In genomic region chr3:193605876-193606275, GRCh38 we compare ENCODE assay signal across 7 cellular contexts. TPM values are rescaled to one million over a fixed set of nuclear protein-coding genes. Genes with fewer than 3 reads are reported as not detected.
DNase-seq lines count a peak whose midpoint lies in the region; ATAC-seq, FAIRE-seq and TF ChIP-seq lines count a peak whose summit lies in the region.

No MANE protein-coding gene starts in this region.

- H3K36me3 ChIP-seq in HepG2 (replicated peaks in 1 of 2; ENCODE audit: control insufficient read depth in 1 of 2, insufficient read depth in 2 of 2, low read length in 2 of 2) = peaks cover 3 to 22% of the 10 kb centered on the region in 2 experiments; a peak in 3 of 5 replicates

- H3K4me1 Mint-ChIP-seq in H9 = peaks cover 0 to 2% of the 10 kb centered on the region in 2 experiments; a peak in 1 of 4 replicates

- no peak overlapping the region for H3K27ac ChIP-seq in H9 (ENCODE audit: insufficient read length, low read depth, low read length)
- no peak overlapping the region for H3K27ac ChIP-seq in coronary artery
- H3K27ac ChIP-seq in HepG2 (ENCODE audit: extremely low read length, insufficient read depth, low read length) = no peak overlapping the region

- H3K4ac ChIP-seq in H9 (ENCODE audit: low read depth, low read length) = no peak overlapping the region

- CTCF ChIA-PET in HepG2 (lab: Yijun Ruan, JAX; ENCODE audit: low intra/inter-chr PET ratio, low total read pairs) = no interaction called here

- H3K4me2 ChIP-seq in H9 (ENCODE audit: insufficient read depth, insufficient read length, low read length) = no peak overlapping the region
- no peak overlapping the region for H3K4me2 ChIP-seq in HepG2 (ENCODE audit: low read depth, low read length)

- no peak for TF ChIP-seq RAD21 in HepG2 (CRISPR knock-in tag; IDR thresholded peaks at IDR 0.05)

- peaks cover 28 to 29% of the 10 kb centered on the region in 2 experiments for H3K9me3 Mint-ChIP-seq in H9

- H3K18ac ChIP-seq in H9 (ENCODE audit: insufficient read length, low read depth, low read length) = no peak overlapping the region

- no peak overlapping the region for H3K14ac ChIP-seq in H9 (ENCODE audit: insufficient read depth, low read length)

- H3K4me3 ChIP-seq in coronary artery = no peak overlapping the region
- no peak overlapping the region for H3K4me3 ChIP-seq in HepG2 (replicated peaks in 1 of 3; ENCODE audit: insufficient read depth in 1 of 3, low read depth in 2 of 3, low read length in 3 of 3)

- TF ChIP-seq EP300 in HepG2 (IDR thresholded peaks at IDR 0.05; ENCODE audit: low read depth in 2 of 2, low read length in 2 of 2) (no peak), HepG2 (CRISPR knock-in tag; IDR thresholded peaks at IDR 0.05; ENCODE audit: borderline replicate concordance) (no peak)

- in situ Hi-C loops in HepG2 (cut with HindIII; ENCODE audit: extremely low pct_ligation_motif_present, low pct_unique_long_range_greater_than_20kb) = no loop called here

- H3K23ac ChIP-seq in H9 (ENCODE audit: insufficient read length, low read depth, low read length) = no peak overlapping the region

- no peak overlapping the region for H2BK120ac ChIP-seq in H9 (ENCODE audit: low read depth, low read length, poor library complexity, severe bottlenecking)

- intact Hi-C loops in HepG2 (cut with micrococcal nuclease; ENCODE audit: unreplicated experiment) = loop anchor here (1.0 kb wide), 1 partner anchor 13 kb away; the partner anchor contains the start of gene OPA1

- peak; percentile 72 for TF ChIP-seq CTCF in GM10266 (IDR thresholded peaks at IDR 0.05; ENCODE audit: control insufficient read depth, insufficient read depth, low read depth, missing control alignments)
- TF ChIP-seq CTCF in H9 (conservative IDR thresholded peaks at IDR 0.05) = peak; percentile 92
- peak; percentile 51 for TF ChIP-seq CTCF in coronary artery (IDR thresholded peaks at IDR 0.05)
- peak; percentile 67 for TF ChIP-seq CTCF in HepG2 (CRISPR knock-in tag; IDR thresholded peaks at IDR 0.05)

- FAIRE-seq in HepG2 (lab: Jason Lieb, UNC) = peak; percentile 75

- H4K5ac ChIP-seq in H9 (ENCODE audit: insufficient read length, low read depth, low read length) = no peak overlapping the region

- H2AFZ ChIP-seq in H9 (ENCODE audit: low read length) (no peak overlapping the region), HepG2 (ENCODE audit: low read length) (no peak overlapping the region)

- H2BK15ac ChIP-seq in H9 (ENCODE audit: low read depth, low read length) = no peak overlapping the region

- H3K79me1 ChIP-seq in H9 (ENCODE audit: insufficient read depth, low read depth, low read length, poor library complexity, severe bottlenecking) = peaks cover 13% of the 10 kb centered on the region

- no peaks in the 10 kb centered on the region for H3K27me3 Mint-ChIP-seq in H9 (ENCODE audit: low read depth)

- H2BK20ac ChIP-seq in H9 (ENCODE audit: low read depth, low read length, poor library complexity, severe bottlenecking) = no peak overlapping the region

- H4K20me1 ChIP-seq in H9 (ENCODE audit: control insufficient read depth, insufficient read depth, insufficient read length) (no peaks in the 10 kb centered on the region), HepG2 (ENCODE audit: insufficient read depth, low read length) (peaks cover 7% of the 10 kb centered on the region; the same call in 1 of the 2 replicates)

- no peak overlapping the region for H3T11ph ChIP-seq in H9 (ENCODE audit: low read length)

- POLR2A ChIA-PET in HepG2 (lab: Yijun Ruan, JAX) = no interaction called here

- peaks cover 22 to 29% (median 26%) of the 10 kb centered on the region in 3 experiments for H3K36me3 Mint-ChIP-seq in H9 (ENCODE audit: insufficient read depth in 1 of 3, low read depth in 3 of 3)

- H2BK12ac ChIP-seq in H9 (ENCODE audit: insufficient read length, low read depth, low read length) = no peak overlapping the region

- peaks cover 9% of the 10 kb centered on the region; the same call in 1 of the 2 replicates for H3K79me2 ChIP-seq in H9 (ENCODE audit: insufficient read depth, low read length)
- peaks cover 23% of the 10 kb centered on the region for H3K79me2 ChIP-seq in HepG2 (ENCODE audit: insufficient read depth, low read length)

- peak; percentile 91 for ATAC-seq in HepG2

- peak; percentile 34 for DNase-seq in GM10266 (ENCODE audit: extremely low spot score)
- DNase-seq in H9 = peak; percentile 59
- peak; percentile 30 for DNase-seq in NCI-H146 treated with DMSO at 0.1 percent for 48 hours (lab: John Stamatoyannopoulos, UW; ENCODE audit: unreplicated experiment)
- peak; percentile 5 for DNase-seq in T1000 (lab: John Stamatoyannopoulos, UW)
- no peak for DNase-seq in coronary artery (ENCODE audit: low spot score)
- DNase-seq in HepG2 (ENCODE audit: low spot score) = peak; percentile 62
- peak; percentile 3 for DNase-seq in stimulated activated naive CD4-positive, alpha-beta T cell treated with Interleukin-2 at 50 U/mL for 16 hours (lab: John Stamatoyannopoulos, UW)

- no CpG with 5 or more reads among the region's 2 CpGs for WGBS in H9 (ENCODE audit: extremely low coverage, insufficient read length, low lambda C conversion rate)
- WGBS in HepG2 (ENCODE audit: low lambda C conversion rate) = 56% methylated on average over 2 of the region's 2 CpGs

- no peak overlapping the region for H2AK5ac ChIP-seq in H9 (ENCODE audit: insufficient read length, low read length)

- H3K27ac Mint-ChIP-seq in H9 = no peak overlapping the region

- H3K27me3 ChIP-seq in H9 (ENCODE audit: insufficient read depth, low read length) = no peaks in the 10 kb centered on the region
- H3K27me3 ChIP-seq in HepG2 (ENCODE audit: control insufficient read depth in 1 of 2, insufficient read depth in 2 of 2, low read length in 2 of 2) = no peaks in the 10 kb centered on the region

- no peak overlapping the region for H3K4me3 Mint-ChIP-seq in H9

- H3K9me3 ChIP-seq in H9 (ENCODE audit: control insufficient read depth, low read depth, low read length) (no peaks in the 10 kb centered on the region), HepG2 (ENCODE audit: low read length) (no peaks in the 10 kb centered on the region)

- H4K8ac ChIP-seq in H9 (replicated peaks; ENCODE audit: insufficient read length, low read depth, low read length) = no peak overlapping the region

- no peak for TF ChIP-seq POLR2A in HepG2 (IDR thresholded peaks at IDR 0.05; ENCODE audit: insufficient read depth in 1 of 2, low read depth in 2 of 2, low read length in 2 of 2)

- no peaks in the 10 kb centered on the region for H3K4me1 ChIP-seq in H9 (ENCODE audit: insufficient read depth, low read length)
- H3K4me1 ChIP-seq in HepG2 (ENCODE audit: insufficient read depth, low read length) = no peaks in the 10 kb centered on the region

- no peak overlapping the region for H3K56ac ChIP-seq in H9 (ENCODE audit: insufficient read length, low read depth, low read length)

- H2BK5ac ChIP-seq in H9 (ENCODE audit: insufficient read length, low read length) = no peak overlapping the region

- H4K91ac ChIP-seq in H9 (ENCODE audit: insufficient read length, low read depth, low read length) = no peak overlapping the region

- no peaks in the 10 kb centered on the region for H3K23me2 ChIP-seq in H9 (ENCODE audit: insufficient read length, low read depth, low read length, poor library complexity, severe bottlenecking)

- no TSS peak for BruUV-seq in HepG2 (replicated peaks; lab: Mats Ljungman, UMichigan)

- no peak overlapping the region for H3K9ac ChIP-seq in H9 (ENCODE audit: extremely low read depth, insufficient read length, low read length)
- H3K9ac ChIP-seq in HepG2 (ENCODE audit: insufficient read depth, low read depth, low read length) = no peak overlapping the region

RNA-seq across cellular contexts. Expression of gene OPA1, which starts 12.9 kb away (rescaled TPM):
- total RNA-seq in H9 (2021) (74.1 and 75.4 TPM in 2 replicates), HepG2 (2016; rRNA removed; fragmentation: Illumina TruSeq; extraction: Trizol) (78.5 and 126 TPM in 2 replicates)
- 9.3 and 9.5 TPM in 2 replicates for total RNA-seq in HepG2 (2016; cell fraction: cytosol; rRNA removed; fragmentation: Illumina TruSeq; extraction: Trizol; ENCODE audit: low read depth)
- total RNA-seq in HepG2 (2016; cell fraction: insoluble cytoplasmic fraction; rRNA removed; fragmentation: Illumina TruSeq; extraction: Trizol) = 86.2 and 135 TPM in 2 replicates
- total RNA-seq in HepG2 (2016; cell fraction: membrane; rRNA removed; fragmentation: Illumina TruSeq; extraction: Trizol) = 25.3 and 28.9 TPM in 2 replicates
- total RNA-seq in HepG2 (2016; cell fraction: nucleus; rRNA removed; fragmentation: Illumina TruSeq; extraction: Trizol) = 82.4 and 87.3 TPM in 2 replicates
- polyA plus RNA-seq in HepG2 (2011; rRNA removed) = 17.2 and 26.7 TPM in 2 replicates
- 9.0 and 12.6 TPM in 2 replicates for polyA plus RNA-seq in HepG2 (2011; cell fraction: cytosol; rRNA removed)
- polyA plus RNA-seq in HepG2 (2011; cell fraction: nucleus; rRNA removed) = 15.9 and 23.5 TPM in 2 replicates
- 21.7 and 36.9 TPM in 2 replicates for polyA plus RNA-seq in HepG2 (2012)
- 3.8 and 5.4 TPM in 2 replicates for polyA plus RNA-seq in HepG2 (2016; cell fraction: cytosol; fragmentation: Illumina TruSeq; extraction: Trizol; ENCODE audit: low read depth)
- polyA plus RNA-seq in HepG2 (2016; cell fraction: insoluble cytoplasmic fraction; fragmentation: Illumina TruSeq; extraction: Trizol; ENCODE audit: low read depth) = 72.5 and 74.2 TPM in 2 replicates
- 9.9 and 10.3 TPM in 2 replicates for polyA plus RNA-seq in HepG2 (2016; cell fraction: membrane; fragmentation: Illumina TruSeq; extraction: Trizol; ENCODE audit: low read depth)
- 56.4 and 65.4 TPM in 2 replicates for polyA plus RNA-seq in HepG2 (2016; cell fraction: nucleus; fragmentation: Illumina TruSeq; extraction: Trizol; ENCODE audit: insufficient read depth, low read depth)
- polyA minus RNA-seq in HepG2 (2011; rRNA and poly(A)+ RNA removed; ENCODE audit: low replicate concordance) = 72.8 and 125 TPM in 2 replicates
- polyA minus RNA-seq in HepG2 (2011; cell fraction: cytosol; rRNA and poly(A)+ RNA removed) = 48.7 and 54.7 TPM in 2 replicates
- 104 and 132 TPM in 2 replicates for polyA minus RNA-seq in HepG2 (2011; cell fraction: nucleus; rRNA and poly(A)+ RNA removed)

RNA-seq across cellular contexts. Expression of gene ATP13A4, which starts 51.2 kb away (rescaled TPM):
- total RNA-seq in H9 (2021) (0.13 TPM in 1 of 2 replicates, not detected in the other), HepG2 (2016; rRNA removed; fragmentation: Illumina TruSeq; extraction: Trizol) (0.07 TPM in 1 of 2 replicates, not detected in the other)
- total RNA-seq in HepG2 (2016; cell fraction: cytosol; rRNA removed; fragmentation: Illumina TruSeq; extraction: Trizol; ENCODE audit: low read depth) = not detected in 2 replicates
- 0.30 TPM in 1 of 2 replicates, not detected in the other for total RNA-seq in HepG2 (2016; cell fraction: insoluble cytoplasmic fraction; rRNA removed; fragmentation: Illumina TruSeq; extraction: Trizol)
- not detected in 2 replicates for total RNA-seq in HepG2 (2016; cell fraction: membrane; rRNA removed; fragmentation: Illumina TruSeq; extraction: Trizol)
- total RNA-seq in HepG2 (2016; cell fraction: nucleus; rRNA removed; fragmentation: Illumina TruSeq; extraction: Trizol) = 0.38 and 0.53 TPM in 2 replicates
- polyA plus RNA-seq in HepG2 (2011; rRNA removed) = 0.01 and 0.07 TPM in 2 replicates
- polyA plus RNA-seq in HepG2 (2011; cell fraction: cytosol; rRNA removed) = 0.04 TPM in 2 replicates
- 0.43 and 0.45 TPM in 2 replicates for polyA plus RNA-seq in HepG2 (2011; cell fraction: nucleus; rRNA removed)
- 0.11 and 0.17 TPM in 2 replicates for polyA plus RNA-seq in HepG2 (2012)
- not detected in 2 replicates for polyA plus RNA-seq in HepG2 (2016; cell fraction: cytosol; fragmentation: Illumina TruSeq; extraction: Trizol; ENCODE audit: low read depth)
- not detected in 2 replicates for polyA plus RNA-seq in HepG2 (2016; cell fraction: insoluble cytoplasmic fraction; fragmentation: Illumina TruSeq; extraction: Trizol; ENCODE audit: low read depth)
- polyA plus RNA-seq in HepG2 (2016; cell fraction: membrane; fragmentation: Illumina TruSeq; extraction: Trizol; ENCODE audit: low read depth) = not detected in 2 replicates
- polyA plus RNA-seq in HepG2 (2016; cell fraction: nucleus; fragmentation: Illumina TruSeq; extraction: Trizol; ENCODE audit: insufficient read depth, low read depth) = not detected in 2 replicates
- 0.20 TPM in 1 of 2 replicates, not detected in the other for polyA minus RNA-seq in HepG2 (2011; rRNA and poly(A)+ RNA removed; ENCODE audit: low replicate concordance)
- polyA minus RNA-seq in HepG2 (2011; cell fraction: cytosol; rRNA and poly(A)+ RNA removed) = not detected in 2 replicates
- polyA minus RNA-seq in HepG2 (2011; cell fraction: nucleus; rRNA and poly(A)+ RNA removed) = 0.90 and 1.9 TPM in 2 replicates
